In genomic region chrX:123475068-123475724, GRCh38 we compare ENCODE assay signal across 25 cellular contexts.
DNase-seq lines count a peak whose midpoint lies in the region; ATAC-seq, FAIRE-seq and TF ChIP-seq lines count a peak whose summit lies in the region.
"Had no signal": no experiment of that assay in that cellular context is flagged by ENCODE, and none has a peak within 500 bp of the region (broad histone marks: within the 10 kb centered on the region; RNA-seq: fewer than 3 reads in every experiment).

No MANE protein-coding gene starts in this region.

- no peak overlapping the region for H3K27ac Mint-ChIP-seq in T-cell
- H3K27ac Mint-ChIP-seq: activated CD8-positive, alpha-beta memory T cell treated with anti-CD3 and anti-CD28 coated beads, Interleukin-2, amount 10 ng/mL, durations not matched to agents 7 days and 5 days; activated naive CD8-positive, alpha-beta T cell treated with anti-CD3 and anti-CD28 coated beads, Interleukin-2, amount 10 ng/mL, durations not matched to agents 7 days and 5 days; CD14-positive monocyte; dendritic cell treated with granulocyte-macrophage colony-stimulating factor and Interleukin-4, amounts not matched to agents 40 ng/mL and 50 ng/mL, for 4 days; nephron progenitor cell; progenitor cell of endocrine pancreas had no signal

- DNase-seq in AG20443 (ENCODE audit: low spot score) (peak; percentile 6), SK-N-DZ (ENCODE audit: low spot score) (peak; percentile 31), fibroblast of villous mesenchyme (ENCODE audit: low read depth) (peak; percentile 5), T-cell (no peak), SW 1271 (lab: John Stamatoyannopoulos, UW) (no peak), frontal cortex (ENCODE audit: low spot score in 2 of 2) (no peak), NCI-H446 treated with DMSO at 0.1 percent for 48 hours (lab: John Stamatoyannopoulos, UW) (no peak)
- DNase-seq: ACHN; activated CD8-positive, alpha-beta memory T cell treated with anti-CD3 and anti-CD28 coated beads, Interleukin-2, amount 10 ng/mL, durations not matched to agents 7 days and 5 days; activated naive CD8-positive, alpha-beta T cell treated with anti-CD3 and anti-CD28 coated beads, Interleukin-2, amount 10 ng/mL, durations not matched to agents 7 days and 5 days; DMS 273 treated with DMSO at 0.1 percent for 48 hours; gastrocnemius medialis; H7; NCI-H1694; NCI-H226; nephron progenitor cell; spleen; testis had no signal

- no peak for TF ChIP-seq CTCF in fibroblast of villous mesenchyme (IDR thresholded peaks at IDR 0.05; ENCODE audit: insufficient read depth, low read depth, low read length)

- H3K9me3 Mint-ChIP-seq in T-cell: no peaks in the 10 kb centered on the region
- H3K9me3 Mint-ChIP-seq: activated naive CD8-positive, alpha-beta T cell treated with anti-CD3 and anti-CD28 coated beads, Interleukin-2, amount 10 ng/mL, durations not matched to agents 7 days and 5 days; dendritic cell treated with granulocyte-macrophage colony-stimulating factor and Interleukin-4, amounts not matched to agents 40 ng/mL and 50 ng/mL, for 4 days; nephron progenitor cell had no signal

- ATAC-seq in GM21717 (IDR thresholded peaks at IDR 0.05; ENCODE audit: unreplicated experiment) (peak; percentile 56), T-cell (replicated peaks in 1 of 4) (no peak)
- ATAC-seq: activated CD8-positive, alpha-beta memory T cell treated with anti-CD3 and anti-CD28 coated beads, Interleukin-2, amount 10 ng/mL, durations not matched to agents 7 days and 5 days; gastrocnemius medialis; HepG2 had no signal

- H3K27me3 Mint-ChIP-seq in T-cell: peaks cover 0 to 15% of the 10 kb centered on the region in 2 donors
- H3K27me3 Mint-ChIP-seq: activated CD8-positive, alpha-beta memory T cell treated with anti-CD3 and anti-CD28 coated beads, Interleukin-2, amount 10 ng/mL, durations not matched to agents 7 days and 5 days; activated naive CD8-positive, alpha-beta T cell treated with anti-CD3 and anti-CD28 coated beads, Interleukin-2, amount 10 ng/mL, durations not matched to agents 7 days and 5 days; dendritic cell treated with granulocyte-macrophage colony-stimulating factor and Interleukin-4, amounts not matched to agents 40 ng/mL and 50 ng/mL, for 4 days; progenitor cell of endocrine pancreas had no signal

- no peaks in the 10 kb centered on the region for H3K4me1 Mint-ChIP-seq in T-cell
- H3K4me1 Mint-ChIP-seq: activated CD8-positive, alpha-beta memory T cell treated with anti-CD3 and anti-CD28 coated beads, Interleukin-2, amount 10 ng/mL, durations not matched to agents 7 days and 5 days; activated naive CD8-positive, alpha-beta T cell treated with anti-CD3 and anti-CD28 coated beads, Interleukin-2, amount 10 ng/mL, durations not matched to agents 7 days and 5 days; CD14-positive monocyte; nephron progenitor cell had no signal

- FAIRE-seq in frontal cortex (lab: Jason Lieb, UNC): no peak
- FAIRE-seq: HepG2, TTC549 had no signal

- H3K36me3 Mint-ChIP-seq in T-cell: no peaks in the 10 kb centered on the region
- H3K36me3 Mint-ChIP-seq: activated CD8-positive, alpha-beta memory T cell treated with anti-CD3 and anti-CD28 coated beads, Interleukin-2, amount 10 ng/mL, durations not matched to agents 7 days and 5 days; activated naive CD8-positive, alpha-beta T cell treated with anti-CD3 and anti-CD28 coated beads, Interleukin-2, amount 10 ng/mL, durations not matched to agents 7 days and 5 days; CD14-positive monocyte had no signal

- no peak overlapping the region for H3K4me3 ChIP-seq in fibroblast of villous mesenchyme (ENCODE audit: low read depth, low read length)
- H3K4me3 ChIP-seq: cardiac muscle cell, gastrocnemius medialis, spleen, testis had no signal

- POLR2A ChIA-PET in T-cell (lab: Charles Lee): no interaction called here

- CTCF ChIA-PET in T-cell (lab: Charles Lee): no interaction called here

- H3K4me3 Mint-ChIP-seq in T-cell: no peak overlapping the region
- H3K4me3 Mint-ChIP-seq: activated CD8-positive, alpha-beta memory T cell treated with anti-CD3 and anti-CD28 coated beads, Interleukin-2, amount 10 ng/mL, durations not matched to agents 7 days and 5 days; activated naive CD8-positive, alpha-beta T cell treated with anti-CD3 and anti-CD28 coated beads, Interleukin-2, amount 10 ng/mL, durations not matched to agents 7 days and 5 days; CD14-positive monocyte; dendritic cell treated with granulocyte-macrophage colony-stimulating factor and Interleukin-4, amounts not matched to agents 40 ng/mL and 50 ng/mL, for 4 days; nephron progenitor cell had no signal

Comparison
In these comparisons a context has a peak if more than half of its experiments do, and no peak if none do; other contexts are left out.
1. DNase-seq: peak in AG20443 (single experiment), SK-N-DZ (single experiment) and fibroblast of villous mesenchyme (single experiment); none in T-cell (0 of 34), SW 1271 (0 of 2), frontal cortex (0 of 2) and NCI-H446 treated with DMSO at 0.1 percent for 48 hours (single experiment).